ENCODE assay signal across 11 cellular contexts in the genomic region with DNA sequence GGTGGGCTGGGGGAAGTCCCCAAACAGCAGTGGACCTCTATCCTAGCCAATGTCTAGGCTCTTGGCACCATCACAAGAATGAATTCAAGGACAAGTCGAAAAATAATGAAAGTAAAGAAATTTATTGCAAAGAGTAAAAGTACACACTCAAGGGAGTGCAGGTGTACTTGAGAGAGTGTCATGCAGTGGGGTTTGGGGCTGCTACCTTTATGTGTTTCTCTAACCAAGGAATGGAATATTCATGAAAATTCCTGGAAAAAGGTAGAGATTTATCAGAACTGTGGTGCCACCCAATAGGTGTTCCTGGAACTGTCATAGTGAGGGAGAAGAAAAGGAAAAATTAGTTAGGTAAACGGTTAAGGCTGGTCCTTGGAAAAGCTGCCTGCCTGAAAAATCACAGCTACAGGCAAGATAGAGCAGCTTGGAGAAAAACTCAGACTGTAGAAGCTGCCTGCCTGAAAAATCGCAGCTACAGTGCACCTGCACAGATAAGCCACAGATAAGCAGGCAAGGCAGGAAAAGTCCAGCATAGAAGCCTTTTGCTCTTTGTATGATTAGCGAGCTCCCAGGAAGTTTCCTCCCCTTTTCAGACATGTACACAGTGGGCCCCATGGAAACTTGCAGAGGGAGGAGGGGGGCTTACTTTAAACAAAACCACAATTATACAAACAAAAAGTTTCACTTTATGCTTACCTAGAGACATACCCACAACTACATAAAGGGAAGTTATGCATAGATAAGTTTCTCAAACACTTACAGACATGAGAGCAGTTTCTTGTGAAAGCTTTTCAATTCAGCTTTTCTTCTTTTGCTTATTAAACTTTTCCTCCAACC.
A peak's percentile ranks its signal among the peaks of the same experiment; 100 is the strongest.
DNase-seq lines count a peak whose midpoint lies in the region; ATAC-seq and TF ChIP-seq lines count a peak whose summit lies in the region.
"Had no signal": no experiment of that assay in that cellular context is flagged by ENCODE, and none has a peak within 500 bp of the region (broad histone marks: within the 10 kb centered on the region; RNA-seq: fewer than 3 reads in every experiment).

No MANE protein-coding gene starts in this region.

- H2AFZ ChIP-seq in GM23338 = no peak overlapping the region

- H3K79me2 ChIP-seq in GM23338 (replicated peaks; ENCODE audit: insufficient read depth) = no peaks in the 10 kb centered on the region

- no peaks in the 10 kb centered on the region for H4K20me1 ChIP-seq in GM23338 (replicated peaks; ENCODE audit: insufficient read depth)

- POLR2A ChIA-PET in naive thymus-derived CD8-positive, alpha-beta T cell (lab: Charles Lee) = no interaction called here

- no peaks in the 10 kb centered on the region for H3K27me3 ChIP-seq in GM23338 (ENCODE audit: insufficient read depth)
- H3K27me3 ChIP-seq: heart right ventricle had no signal

- H3K27ac Mint-ChIP-seq in naive thymus-derived CD8-positive, alpha-beta T cell = peak overlapping the region in 3 of 10 donors; percentile 17 to 24 (median 21)
- H3K27ac Mint-ChIP-seq in GM23338 = no peak overlapping the region

- no peak for TF ChIP-seq CTCF in GM23338 (conservative IDR thresholded peaks at IDR 0.05; ENCODE audit: low read depth in 2 of 2)

- no peak overlapping the region for H3K4me3 ChIP-seq in GM23338
- H3K4me3 ChIP-seq: heart right ventricle had no signal

- no peaks in the 10 kb centered on the region for H3K4me1 ChIP-seq in GM23338 (ENCODE audit: insufficient read depth)
- H3K4me1 ChIP-seq: heart right ventricle had no signal

- H3K9me3 Mint-ChIP-seq in naive thymus-derived CD8-positive, alpha-beta T cell = peaks cover 0 to 11% (median 2%) of the 10 kb centered on the region in 9 donors
- H3K9me3 Mint-ChIP-seq in GM23338 = peaks cover 48% of the 10 kb centered on the region

- no peaks in the 10 kb centered on the region for H3K27me3 Mint-ChIP-seq in naive thymus-derived CD8-positive, alpha-beta T cell
- no peaks in the 10 kb centered on the region for H3K27me3 Mint-ChIP-seq in GM23338 (ENCODE audit: insufficient read depth, low read depth, poor library complexity)

- ATAC-seq in GM18861 (IDR thresholded peaks at IDR 0.05; ENCODE audit: unreplicated experiment) (peak; percentile 73), GM21717 (IDR thresholded peaks at IDR 0.05; ENCODE audit: unreplicated experiment) (peak; percentile 94), GM23338 (no peak)
- peak; percentile 42 to 52 for ATAC-seq in naive thymus-derived CD8-positive, alpha-beta T cell
- ATAC-seq: heart right ventricle had no signal

- H3K4me1 Mint-ChIP-seq in naive thymus-derived CD8-positive, alpha-beta T cell = peaks cover 4 to 14% (median 12%) of the 10 kb centered on the region in 4 donors
- H3K4me1 Mint-ChIP-seq in GM23338 = no peaks in the 10 kb centered on the region

- DNase-seq in Kasumi-1 (lab: John Stamatoyannopoulos, UW) (peak; percentile 6 to 16), GM23338 (ENCODE audit: low spot score) (no peak), AG20443 (ENCODE audit: low spot score) (no peak), NK-92 (lab: John Stamatoyannopoulos, UW; ENCODE audit: unreplicated experiment) (no peak)
- peak in 3 of 10 donors; percentile 0 to 38 (median 23) for DNase-seq in naive thymus-derived CD8-positive, alpha-beta T cell
- DNase-seq: heart right ventricle, NCI-H82, T-helper 9 cell had no signal

- H3K36me3 Mint-ChIP-seq in naive thymus-derived CD8-positive, alpha-beta T cell = peaks cover 4 to 35% (median 19%) of the 10 kb centered on the region in 3 donors
- H3K36me3 Mint-ChIP-seq in GM23338 (ENCODE audit: low read depth) = peaks cover 49% of the 10 kb centered on the region

- peak overlapping the region in 3 of 10 donors; percentile 23 to 59 (median 37) for H3K4me3 Mint-ChIP-seq in naive thymus-derived CD8-positive, alpha-beta T cell
- H3K4me3 Mint-ChIP-seq in GM23338 = no peak overlapping the region

- peaks cover 15% of the 10 kb centered on the region; the same call in 1 of the 2 replicates for H3K36me3 ChIP-seq in GM23338 (ENCODE audit: insufficient read depth)

- no peak overlapping the region for H3K27ac ChIP-seq in GM23338 (ENCODE audit: low read depth)
- H3K27ac ChIP-seq: heart right ventricle, KMS-11 had no signal

- no peaks in the 10 kb centered on the region for H3K9me2 ChIP-seq in GM23338 (ENCODE audit: insufficient read depth)

- H3K4me2 ChIP-seq in GM23338 = no peak overlapping the region
- H3K4me2 ChIP-seq: KMS-11 had no signal

- H3F3A ChIP-seq in GM23338 (replicated peaks; ENCODE audit: low read depth) = no peaks in the 10 kb centered on the region

TF ChIP-seq in GM23338, 12 proteins besides CTCF, POLR2A, EP300 and RAD21 (continues in another document):
- TF ChIP-seq CREB1 (CRISPR knock-in tag; IDR thresholded peaks at IDR 0.05; ENCODE audit: low read depth) = no peak
- TF ChIP-seq, protein P1, sequence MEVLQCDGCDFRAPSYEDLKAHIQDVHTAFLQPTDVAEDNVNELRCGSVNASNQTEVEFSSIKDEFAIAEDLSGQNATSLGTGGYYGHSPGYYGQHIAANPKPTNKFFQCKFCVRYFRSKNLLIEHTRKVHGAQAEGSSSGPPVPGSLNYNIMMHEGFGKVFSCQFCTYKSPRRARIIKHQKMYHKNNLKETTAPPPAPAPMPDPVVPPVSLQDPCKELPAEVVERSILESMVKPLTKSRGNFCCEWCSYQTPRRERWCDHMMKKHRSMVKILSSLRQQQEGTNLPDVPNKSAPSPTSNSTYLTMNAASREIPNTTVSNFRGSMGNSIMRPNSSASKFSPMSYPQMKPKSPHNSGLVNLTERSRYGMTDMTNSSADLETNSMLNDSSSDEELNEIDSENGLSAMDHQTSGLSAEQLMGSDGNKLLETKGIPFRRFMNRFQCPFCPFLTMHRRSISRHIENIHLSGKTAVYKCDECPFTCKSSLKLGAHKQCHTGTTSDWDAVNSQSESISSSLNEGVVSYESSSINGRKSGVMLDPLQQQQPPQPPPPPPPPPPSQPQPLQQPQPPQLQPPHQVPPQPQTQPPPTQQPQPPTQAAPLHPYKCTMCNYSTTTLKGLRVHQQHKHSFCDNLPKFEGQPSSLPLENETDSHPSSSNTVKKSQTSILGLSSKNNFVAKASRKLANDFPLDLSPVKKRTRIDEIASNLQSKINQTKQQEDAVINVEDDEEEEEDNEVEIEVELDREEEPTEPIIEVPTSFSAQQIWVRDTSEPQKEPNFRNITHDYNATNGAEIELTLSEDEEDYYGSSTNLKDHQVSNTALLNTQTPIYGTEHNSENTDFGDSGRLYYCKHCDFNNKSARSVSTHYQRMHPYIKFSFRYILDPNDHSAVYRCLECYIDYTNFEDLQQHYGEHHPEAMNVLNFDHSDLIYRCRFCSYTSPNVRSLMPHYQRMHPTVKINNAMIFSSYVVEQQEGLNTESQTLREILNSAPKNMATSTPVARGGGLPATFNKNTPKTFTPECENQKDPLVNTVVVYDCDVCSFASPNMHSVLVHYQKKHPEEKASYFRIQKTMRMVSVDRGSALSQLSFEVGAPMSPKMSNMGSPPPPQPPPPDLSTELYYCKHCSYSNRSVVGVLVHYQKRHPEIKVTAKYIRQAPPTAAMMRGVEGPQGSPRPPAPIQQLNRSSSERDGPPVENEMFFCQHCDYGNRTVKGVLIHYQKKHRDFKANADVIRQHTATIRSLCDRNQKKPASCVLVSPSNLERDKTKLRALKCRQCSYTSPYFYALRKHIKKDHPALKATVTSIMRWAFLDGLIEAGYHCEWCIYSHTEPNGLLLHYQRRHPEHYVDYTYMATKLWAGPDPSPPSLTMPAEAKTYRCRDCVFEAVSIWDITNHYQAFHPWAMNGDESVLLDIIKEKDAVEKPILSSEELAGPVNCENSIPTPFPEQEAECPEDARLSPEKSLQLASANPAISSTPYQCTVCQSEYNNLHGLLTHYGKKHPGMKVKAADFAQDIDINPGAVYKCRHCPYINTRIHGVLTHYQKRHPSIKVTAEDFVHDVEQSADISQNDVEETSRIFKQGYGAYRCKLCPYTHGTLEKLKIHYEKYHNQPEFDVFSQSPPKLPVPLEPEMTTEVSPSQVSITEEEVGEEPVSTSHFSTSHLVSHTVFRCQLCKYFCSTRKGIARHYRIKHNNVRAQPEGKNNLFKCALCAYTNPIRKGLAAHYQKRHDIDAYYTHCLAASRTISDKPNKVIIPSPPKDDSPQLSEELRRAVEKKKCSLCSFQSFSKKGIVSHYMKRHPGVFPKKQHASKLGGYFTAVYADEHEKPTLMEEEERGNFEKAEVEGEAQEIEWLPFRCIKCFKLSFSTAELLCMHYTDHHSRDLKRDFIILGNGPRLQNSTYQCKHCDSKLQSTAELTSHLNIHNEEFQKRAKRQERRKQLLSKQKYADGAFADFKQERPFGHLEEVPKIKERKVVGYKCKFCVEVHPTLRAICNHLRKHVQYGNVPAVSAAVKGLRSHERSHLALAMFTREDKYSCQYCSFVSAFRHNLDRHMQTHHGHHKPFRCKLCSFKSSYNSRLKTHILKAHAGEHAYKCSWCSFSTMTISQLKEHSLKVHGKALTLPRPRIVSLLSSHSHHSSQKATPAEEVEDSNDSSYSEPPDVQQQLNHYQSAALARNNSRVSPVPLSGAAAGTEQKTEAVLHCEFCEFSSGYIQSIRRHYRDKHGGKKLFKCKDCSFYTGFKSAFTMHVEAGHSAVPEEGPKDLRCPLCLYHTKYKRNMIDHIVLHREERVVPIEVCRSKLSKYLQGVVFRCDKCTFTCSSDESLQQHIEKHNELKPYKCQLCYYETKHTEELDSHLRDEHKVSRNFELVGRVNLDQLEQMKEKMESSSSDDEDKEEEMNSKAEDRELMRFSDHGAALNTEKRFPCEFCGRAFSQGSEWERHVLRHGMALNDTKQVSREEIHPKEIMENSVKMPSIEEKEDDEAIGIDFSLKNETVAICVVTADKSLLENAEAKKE (CRISPR knock-in tag; IDR thresholded peaks at IDR 0.05) = no peak

Comparison
In these comparisons a context has a peak if more than half of its experiments do, and no peak if none do; other contexts are left out.
1. DNase-seq: peak in Kasumi-1 (2 of 2); none in GM23338 (single experiment), AG20443 (single experiment) and NK-92 (single experiment).